28 cellular contexts compared by ENCODE assay signal in the genomic region with DNA sequence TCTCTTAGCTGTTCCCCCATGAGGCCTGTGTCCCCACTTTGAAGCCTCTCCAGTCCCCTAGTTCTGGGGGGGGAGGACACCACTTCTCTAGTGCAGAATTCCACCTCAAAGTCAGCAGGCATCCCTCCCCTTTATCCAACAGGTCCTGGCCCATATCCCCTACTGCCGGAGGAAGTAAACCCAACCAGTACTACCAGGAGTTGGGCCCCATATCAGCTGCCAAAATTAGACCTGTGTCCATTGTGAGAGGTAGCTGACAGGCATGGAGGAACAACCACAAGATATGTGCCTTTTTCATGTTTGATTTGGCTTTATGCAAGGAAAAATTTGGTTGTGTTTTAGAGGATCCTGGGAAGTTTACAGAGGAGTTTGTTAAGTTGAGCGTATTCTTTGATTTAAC.
"Had no signal": no experiment of that assay in that cellular context is flagged by ENCODE, and none has a peak within 500 bp of the region (broad histone marks: within the 10 kb centered on the region; RNA-seq: fewer than 3 reads in every experiment).

No MANE protein-coding gene starts in this region.

- H3K9me3 ChIP-seq: stomach, suprapubic skin, testis, thoracic aorta, thyroid gland, tibial artery, tibial nerve, transverse colon, upper lobe of left lung, upper lobe of right lung, uterus, vagina had no signal

- H3K4me1 ChIP-seq: stomach, suprapubic skin, testis, thyroid gland, upper lobe of left lung, upper lobe of right lung, vagina had no signal

- H3K4me3 ChIP-seq: stomach, suprapubic skin, testis, thoracic aorta, thyroid gland, tibial artery, tibial nerve, transverse colon, upper lobe of left lung, upper lobe of right lung, uterus, vagina had no signal

- DNase-seq: stimulated activated CD4-positive, alpha-beta T cell treated with anti-CD3 and anti-CD28 coated beads, Interleukin-2, amount 100 ng/mL, for 48 hours; stimulated activated CD4-positive, alpha-beta T cell treated with anti-CD3 and anti-CD28 coated beads, Interleukin-4, amount 100 ng/mL, for 1 hour; stimulated activated CD4-positive, alpha-beta T cell treated with anti-CD3 and anti-CD28 coated beads, Interleukin-4, amount 100 ng/mL, for 24 hours; stimulated activated CD4-positive, alpha-beta T cell treated with anti-CD3 and anti-CD28 coated beads, Interleukin-4, amount 100 ng/mL, for 4 hours; stimulated activated CD8-positive, alpha-beta memory T cell treated with anti-CD3 and anti-CD28 coated beads, Interleukin-4, amount 100 ng/mL, for 48 hours; stimulated activated naive B cell treated with anti-CD40 and anti-IgM and Interleukin-4, amounts not matched to agents 10 μg/mL and 1 μg/mL and 100 μg/mL, for 72 hours; stimulated activated naive CD4-positive, alpha-beta T cell; stimulated activated naive CD4-positive, alpha-beta T cell treated with Interleukin-2 at 50 U/mL for 16 hours; stimulated activated naive CD8-positive, alpha-beta T cell treated with anti-CD3 and anti-CD28 coated beads, Interleukin-15, amount 100 ng/mL, for 72 hours; stimulated activated naive CD8-positive, alpha-beta T cell treated with anti-CD3 and anti-CD28 coated beads, Interleukin-15, Interleukin-2, amounts not matched to agents 100 U/mL and 50 U/mL, for 24 hours; stomach; substantia nigra; testis; thyroid gland; tibial artery; transverse colon; upper lobe of left lung; upper lobe of right lung; uterus had no signal

- H3K36me3 Mint-ChIP-seq: stimulated activated effector memory CD8-positive, alpha-beta T cell treated with anti-CD3 and anti-CD28 coated beads, Interleukin-12 subunit alpha, Interleukin-12 subunit beta, amount 100 ng/mL, for 72 hours; stimulated activated memory B cell treated with anti-CD40 and anti-IgM and Interleukin-4, amounts not matched to agents 10 μg/mL and 1 μg/mL and 100 μg/mL, for 72 hours; stimulated activated naive B cell treated with anti-CD40 and anti-IgM and Interleukin-4, amounts not matched to agents 10 μg/mL and 1 μg/mL and 100 μg/mL, for 72 hours; type B pancreatic cell had no signal

- ATAC-seq: stimulated activated effector memory CD8-positive, alpha-beta T cell treated with anti-CD3 and anti-CD28 coated beads, Interleukin-12 subunit alpha, Interleukin-12 subunit beta, amount 100 ng/mL, for 72 hours; stimulated activated memory B cell treated with anti-CD40 and anti-IgM and Interleukin-4, amounts not matched to agents 10 μg/mL and 1 μg/mL and 100 μg/mL, for 72 hours; stimulated activated naive B cell treated with anti-CD40 and anti-IgM and Interleukin-4, amounts not matched to agents 10 μg/mL and 1 μg/mL and 100 μg/mL, for 72 hours; stimulated activated naive CD8-positive, alpha-beta T cell treated with anti-CD3 and anti-CD28 coated beads, Interleukin-15, amount 100 ng/mL, for 72 hours; stimulated activated naive CD8-positive, alpha-beta T cell treated with anti-CD3 and anti-CD28 coated beads, Interleukin-15, Interleukin-2, amounts not matched to agents 100 U/mL and 50 U/mL, for 24 hours; upper lobe of right lung had no signal

- H3K9me3 Mint-ChIP-seq: stimulated activated effector memory CD8-positive, alpha-beta T cell treated with anti-CD3 and anti-CD28 coated beads, Interleukin-12 subunit alpha, Interleukin-12 subunit beta, amount 100 ng/mL, for 72 hours; stimulated activated memory B cell treated with anti-CD40 and anti-IgM and Interleukin-4, amounts not matched to agents 10 μg/mL and 1 μg/mL and 100 μg/mL, for 72 hours; stimulated activated naive B cell treated with anti-CD40 and anti-IgM and Interleukin-4, amounts not matched to agents 10 μg/mL and 1 μg/mL and 100 μg/mL, for 72 hours; stimulated activated naive CD8-positive, alpha-beta T cell treated with anti-CD3 and anti-CD28 coated beads, Interleukin-15, amount 100 ng/mL, for 72 hours; stimulated activated naive CD8-positive, alpha-beta T cell treated with anti-CD3 and anti-CD28 coated beads, Interleukin-15, Interleukin-2, amounts not matched to agents 100 ng/mL and 50 ng/mL, for 24 hours; type B pancreatic cell had no signal

- H3K4me3 Mint-ChIP-seq: stimulated activated effector memory CD8-positive, alpha-beta T cell treated with anti-CD3 and anti-CD28 coated beads, Interleukin-12 subunit alpha, Interleukin-12 subunit beta, amount 100 ng/mL, for 72 hours; stimulated activated memory B cell treated with anti-CD40 and anti-IgM and Interleukin-4, amounts not matched to agents 10 μg/mL and 1 μg/mL and 100 μg/mL, for 72 hours; stimulated activated naive B cell treated with anti-CD40 and anti-IgM and Interleukin-4, amounts not matched to agents 10 μg/mL and 1 μg/mL and 100 μg/mL, for 72 hours; stimulated activated naive CD8-positive, alpha-beta T cell treated with anti-CD3 and anti-CD28 coated beads, Interleukin-15, amount 100 ng/mL, for 72 hours; stimulated activated naive CD8-positive, alpha-beta T cell treated with anti-CD3 and anti-CD28 coated beads, Interleukin-15, Interleukin-2, amounts not matched to agents 100 ng/mL and 50 ng/mL, for 24 hours; type B pancreatic cell had no signal

- H3K27ac ChIP-seq: stomach, suprapubic skin, testis, thoracic aorta, thyroid gland, tibial artery, tibial nerve, transverse colon, upper lobe of left lung, upper lobe of right lung, uterus, vagina had no signal

- H3K4me1 Mint-ChIP-seq: stimulated activated effector memory CD8-positive, alpha-beta T cell treated with anti-CD3 and anti-CD28 coated beads, Interleukin-12 subunit alpha, Interleukin-12 subunit beta, amount 100 ng/mL, for 72 hours; stimulated activated memory B cell treated with anti-CD40 and anti-IgM and Interleukin-4, amounts not matched to agents 10 μg/mL and 1 μg/mL and 100 μg/mL, for 72 hours had no signal

- H3K27ac Mint-ChIP-seq: stimulated activated effector memory CD8-positive, alpha-beta T cell treated with anti-CD3 and anti-CD28 coated beads, Interleukin-12 subunit alpha, Interleukin-12 subunit beta, amount 100 ng/mL, for 72 hours; stimulated activated memory B cell treated with anti-CD40 and anti-IgM and Interleukin-4, amounts not matched to agents 10 μg/mL and 1 μg/mL and 100 μg/mL, for 72 hours; stimulated activated naive B cell treated with anti-CD40 and anti-IgM and Interleukin-4, amounts not matched to agents 10 μg/mL and 1 μg/mL and 100 μg/mL, for 72 hours; stimulated activated naive CD8-positive, alpha-beta T cell treated with anti-CD3 and anti-CD28 coated beads, Interleukin-15, Interleukin-2, amounts not matched to agents 100 ng/mL and 50 ng/mL, for 24 hours; type B pancreatic cell had no signal

- H3K27me3 ChIP-seq: stomach, suprapubic skin, testis, thyroid gland, tibial artery, tibial nerve, transverse colon, upper lobe of left lung, upper lobe of right lung, uterus, vagina had no signal

- H3K36me3 ChIP-seq: stomach, suprapubic skin, thoracic aorta, thyroid gland, tibial artery, tibial nerve, transverse colon, upper lobe of left lung, upper lobe of right lung, uterus, vagina had no signal

- H3K27me3 Mint-ChIP-seq: stimulated activated naive CD8-positive, alpha-beta T cell treated with anti-CD3 and anti-CD28 coated beads, Interleukin-15, amount 100 ng/mL, for 72 hours had no signal

- FAIRE-seq: urothelium cell line had no signal
